Comparison of ENCODE assay signal across 28 cellular contexts in the genomic region with DNA sequence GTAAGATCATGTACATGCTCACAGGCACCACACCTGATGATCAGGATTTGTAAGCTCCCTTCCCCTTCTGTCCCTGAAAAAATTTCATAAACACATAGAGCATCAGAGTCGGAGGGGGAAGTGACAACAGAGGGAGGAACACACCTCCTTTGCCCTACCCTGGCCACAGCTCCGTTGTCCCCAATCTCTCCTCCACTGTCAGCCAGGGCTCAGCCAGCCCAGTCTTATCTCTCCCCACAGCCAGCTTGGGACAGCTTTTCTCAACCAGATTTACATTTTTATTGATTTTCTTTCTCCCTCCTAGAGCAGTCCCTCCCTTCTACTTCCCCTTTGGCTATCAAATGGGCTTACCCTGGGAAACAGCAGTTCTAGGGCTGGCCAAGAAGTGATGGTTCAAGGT. TPM values are rescaled to one million over a fixed set of nuclear protein-coding genes. Genes with fewer than 3 reads are reported as not detected.
"Had no signal": no experiment of that assay in that cellular context is flagged by ENCODE, and none has a peak within 500 bp of the region (broad histone marks: within the 10 kb centered on the region; RNA-seq: fewer than 3 reads in every experiment).

No MANE protein-coding gene starts in this region.

- ATAC-seq: activated CD4-positive, alpha-beta T cell treated with anti-CD3 and anti-CD28 coated beads for 36 hours; activated T-cell treated with anti-CD3 and anti-CD28 coated beads, Interleukin-2, amount 50 U/mL, for 4 hours had no signal

- DNase-seq: activated CD4-positive, alpha-beta T cell treated with anti-CD3 and anti-CD28 coated beads for 36 hours; activated CD4-positive, alpha-beta T cell treated with anti-CD3 and anti-CD28 coated beads, Interleukin-2, amount 10 ng/mL, durations not matched to agents 7 days and 5 days; activated CD4-positive, alpha-beta T cell treated with anti-CD3 and anti-CD28 coated beads, Interleukin-2, amount 50 U/mL, for 48 hours; activated CD8-positive, alpha-beta memory T cell treated with anti-CD3 and anti-CD28 coated beads, Interleukin-2, amount 50 U/mL, for 4 hours; activated naive CD4-positive, alpha-beta T cell; activated naive CD4-positive, alpha-beta T cell treated with anti-CD3 and anti-CD28 coated beads, Interleukin-2, amount 50 U/mL, for 16 hours; activated naive CD8-positive, alpha-beta T cell treated with anti-CD3 and anti-CD28 coated beads for 36 hours; activated T-cell treated with anti-CD3 and anti-CD28 coated beads for 4 hours; activated T-cell treated with anti-CD3 and anti-CD28 coated beads, Interleukin-2, amount 50 U/mL, for 4 hours; amniotic stem cell; aorta; brain microvascular endothelial cell; central memory CD4-positive, alpha-beta T cell; MM.1S; MV-4-11; NCI-H1092; NCI-H1436 treated with DMSO at 0.1 percent for 48 hours; NCI-H1694 treated with DMSO at 0.1 percent for 48 hours; NCI-H2029; NCI-H2171; NCI-H510A; NCI-H526; NCI-H748 treated with DMSO at 0.1 percent for 48 hours; NK-92 treated with Interleukin-12 subunit alpha and Interleukin-12 subunit beta, amount 100 ng/mL, for 24 hours; Right ventricle myocardium superior had no signal

- H3K36me3 ChIP-seq: brain microvascular endothelial cell had no signal

- H3K27ac ChIP-seq: brain microvascular endothelial cell, KMS-11 had no signal

RNA-seq across cellular contexts. Expression of a gene that starts 32.1 kb away (rescaled TPM):
- total RNA-seq: LHCN-M2 had no signal

RNA-seq across cellular contexts. Expression of a gene that starts 57.5 kb away (rescaled TPM):
- total RNA-seq: activated CD4-positive, alpha-beta T cell treated with anti-CD3 and anti-CD28 coated beads for 36 hours; activated naive CD8-positive, alpha-beta T cell treated with anti-CD3 and anti-CD28 coated beads for 36 hours; activated T-helper 1 cell treated with anti-CD3 and anti-CD28 coated beads, Interleukin-12 subunit alpha, Interleukin-12 subunit beta, Interleukin-2, Interleukin-4 antibody, amounts not matched to agents 30 ng/mL and 10 ng/mL and 1 ng/mL, durations not matched to agents 14 hours and 24 hours and 36 hours; LHCN-M2 had no signal
